Comparison of ENCODE assay signal across 17 cellular contexts in the genomic region with DNA sequence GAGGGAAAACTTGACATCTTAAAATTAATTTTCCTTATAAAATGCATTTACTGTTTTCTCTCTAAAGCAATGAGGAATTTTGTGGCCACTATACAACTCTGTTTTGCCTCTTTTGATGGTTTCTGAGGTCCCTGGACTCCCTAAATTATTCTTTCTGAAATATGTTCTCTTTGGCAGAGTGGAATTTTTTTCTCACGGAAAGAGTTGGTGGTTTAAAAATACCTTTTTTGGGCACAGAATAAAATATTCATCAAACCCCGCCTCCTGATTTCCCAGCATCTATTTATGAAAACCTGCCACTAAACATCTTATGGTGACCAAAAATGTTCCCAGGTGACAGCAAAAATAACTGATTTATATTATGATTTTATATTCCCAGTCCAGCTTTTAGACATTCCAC.
DNase-seq lines count a peak whose midpoint lies in the region; TF ChIP-seq lines count a peak whose summit lies in the region.
"Had no signal": no experiment of that assay in that cellular context is flagged by ENCODE, and none has a peak within 500 bp of the region (broad histone marks: within the 10 kb centered on the region; RNA-seq: fewer than 3 reads in every experiment).

No MANE protein-coding gene starts in this region.

- TF ChIP-seq POLR2A in tibial nerve (IDR thresholded peaks at IDR 0.05), result no peak

- intact Hi-C loops in tibial artery (cut with DNase I; ENCODE audit: low total_unique reads), result no loop called here

- H3K27me3 ChIP-seq in brain microvascular endothelial cell (replicated peaks) (no peaks in the 10 kb centered on the region), tibial artery (no peaks in the 10 kb centered on the region), tibial nerve (no peaks in the 10 kb centered on the region)
- H3K27me3 ChIP-seq: BE2C had no signal

- TF ChIP-seq CTCF in brain microvascular endothelial cell (IDR thresholded peaks at IDR 0.05; ENCODE audit: low read depth, low read length, missing control alignments) (no peak), tibial artery (IDR thresholded peaks at IDR 0.05) (no peak), tibial nerve (IDR thresholded peaks at IDR 0.05) (no peak)

- H3K36me3 ChIP-seq in brain microvascular endothelial cell (replicated peaks) (no peaks in the 10 kb centered on the region), tibial artery (no peaks in the 10 kb centered on the region), tibial nerve (no peaks in the 10 kb centered on the region)
- H3K36me3 ChIP-seq: BE2C, HAP-1 had no signal

- in situ Hi-C loops in brain microvascular endothelial cell (cut with HindIII; ENCODE audit: low pct_ligation_motif_present, low sequenced_read_pairs), result no loop called here

- H3K9me3 ChIP-seq in tibial artery (no peaks in the 10 kb centered on the region), tibial nerve (no peaks in the 10 kb centered on the region)
- H3K9me3 ChIP-seq: BE2C, HAP-1 had no signal

- H3K27ac ChIP-seq in brain microvascular endothelial cell, result peak overlapping the region; percentile 32
- H3K27ac ChIP-seq in tibial artery, result peak overlapping the region; percentile 44 to 62
- no peak overlapping the region for H3K27ac ChIP-seq in tibial nerve
- H3K27ac ChIP-seq: HL-60 had no signal

- no peak for TF ChIP-seq EP300 in tibial nerve (IDR thresholded peaks at IDR 0.05)

- H3K4me3 ChIP-seq in brain microvascular endothelial cell (ENCODE audit: low read depth, low read length), result no peak overlapping the region
- no peak overlapping the region for H3K4me3 ChIP-seq in tibial artery
- no peak overlapping the region for H3K4me3 ChIP-seq in tibial nerve
- H3K4me3 ChIP-seq: HAP-1 had no signal

- DNase-seq in LHCN-M2 (ENCODE audit: low read depth), result peak; percentile 84
- no peak for DNase-seq in brain microvascular endothelial cell
- DNase-seq in myocyte (ENCODE audit: low read depth), result peak; percentile 60
- no peak for DNase-seq in tibial artery
- no peak for DNase-seq in tibial nerve (ENCODE audit: low spot score in 2 of 2)
- no peak for DNase-seq in NCI-H2107 (lab: John Stamatoyannopoulos, UW)
- no peak for DNase-seq in NCI-H1436 (lab: John Stamatoyannopoulos, UW)
- DNase-seq: BE2C; Calu3; CD4-positive, alpha-beta T cell; NCI-H187 treated with DMSO at 0.1 percent for 48 hours; NCI-H446; NK-92 treated with Interleukin-12 subunit alpha and Interleukin-12 subunit beta, amount 100 ng/mL, for 24 hours; OCI-M1; SIG-M5 had no signal

- WGBS in tibial nerve, 2 donors, result 64 to 68% methylated on average over 2 of the region's 2 CpGs

- H3K4me1 ChIP-seq in tibial artery, result peaks cover 0 to 45% (median 0%) of the 10 kb centered on the region in 4 donors
- no peaks in the 10 kb centered on the region for H3K4me1 ChIP-seq in tibial nerve
- H3K4me1 ChIP-seq: BE2C, HAP-1 had no signal

Comparison
In these comparisons a context has a peak if more than half of its experiments do, and no peak if none do; other contexts are left out.
1. DNase-seq: peak in LHCN-M2 (single experiment) and myocyte (single experiment); none in brain microvascular endothelial cell (single experiment), tibial artery (0 of 2), tibial nerve (0 of 2), NCI-H2107 (single experiment) and NCI-H1436 (single experiment).
2. H3K27ac ChIP-seq: peak in brain microvascular endothelial cell (single experiment) and tibial artery (2 of 2); none in tibial nerve (0 of 4).